Comparison of ENCODE assay signal across 8 cellular contexts in genomic region chr1:1069061-1069710, GRCh38. TPM values are rescaled to one million over a fixed set of nuclear protein-coding genes. Genes with fewer than 3 reads are reported as not detected.
DNase-seq lines count a peak whose midpoint lies in the region; ATAC-seq and TF ChIP-seq lines count a peak whose summit lies in the region.

No MANE protein-coding gene starts in this region.

- DNase-seq in CD14-positive monocyte (ENCODE audit: low spot score) (peak; percentile 75), LNCaP clone FGC (ENCODE audit: low read depth) (peak; percentile 83), T-cell (peak; percentile 76 to 93 (median 88)), adipocyte (ENCODE audit: low read depth) (peak; percentile 58), right cardiac atrium (peak; percentile 69 to 88 (median 86)), retinal pigment epithelial cell (ENCODE audit: low read depth) (no peak)

- H3K4me3 Mint-ChIP-seq in CD14-positive monocyte (peak overlapping the region; percentile 70 to 79), T-cell (peak overlapping the region; percentile 68 to 80 (median 74))

- H3K27me3 Mint-ChIP-seq in CD14-positive monocyte (ENCODE audit: low read depth in 3 of 3) (peaks cover 21 to 56% (median 32%) of the 10 kb centered on the region in 3 donors), T-cell (peaks cover 0 to 8% of the 10 kb centered on the region in 2 donors)

- H3K27me3 ChIP-seq in adipocyte (replicated peaks; ENCODE audit: control insufficient read depth, insufficient read depth, low read length), result peaks cover 18% of the 10 kb centered on the region
- no peaks in the 10 kb centered on the region for H3K27me3 ChIP-seq in right cardiac atrium (ENCODE audit: control insufficient read depth, insufficient read depth)

- H3K4me1 ChIP-seq in adipocyte (ENCODE audit: control insufficient read depth, insufficient read depth, low read length) (no peaks in the 10 kb centered on the region), right cardiac atrium (ENCODE audit: control insufficient read depth, insufficient read depth, low read length) (no peaks in the 10 kb centered on the region)

- H3K9me3 ChIP-seq in adipocyte (ENCODE audit: control insufficient read depth, low read length) (no peaks in the 10 kb centered on the region), right cardiac atrium (ENCODE audit: control insufficient read depth, low read length) (no peaks in the 10 kb centered on the region)

- H3K27ac ChIP-seq in right cardiac atrium (ENCODE audit: low read length), result no peak overlapping the region

- CTCF ChIA-PET in T-cell (lab: Charles Lee), result no interaction called here

- ATAC-seq in GM19351 (IDR thresholded peaks at IDR 0.05; ENCODE audit: unreplicated experiment) (peak; percentile 57), T-cell (replicated peaks in 1 of 4) (peak; percentile 66 to 76 (median 71)), right cardiac atrium (peak; percentile 60 to 68), HG03159 (IDR thresholded peaks at IDR 0.05; ENCODE audit: unreplicated experiment) (no peak)

- H3K36me3 ChIP-seq in adipocyte (ENCODE audit: control insufficient read depth, insufficient read depth, low read length, severe bottlenecking), result no peaks in the 10 kb centered on the region

- H3K36me3 Mint-ChIP-seq in CD14-positive monocyte (no peaks in the 10 kb centered on the region), T-cell (no peaks in the 10 kb centered on the region)

- H3K9ac ChIP-seq in adipocyte (ENCODE audit: low read length), result no peak overlapping the region

- 4% methylated on average over 75 of the region's 75 CpGs for WGBS in right cardiac atrium

- H3K9me3 Mint-ChIP-seq in CD14-positive monocyte (peaks cover 0 to 4% (median 0%) of the 10 kb centered on the region in 7 donors), T-cell (no peaks in the 10 kb centered on the region)

- TF ChIP-seq CTCF in CD14-positive monocyte (IDR thresholded peaks at IDR 0.05) (no peak), LNCaP clone FGC (IDR thresholded peaks at IDR 0.05; ENCODE audit: control insufficient read depth, extremely low read depth, insufficient read depth) (no peak), retinal pigment epithelial cell (conservative IDR thresholded peaks at IDR 0.05; ENCODE audit: low read depth, low read length) (no peak)

- H3K4me3 ChIP-seq in LNCaP clone FGC (ENCODE audit: low read depth, low read length) (peak overlapping the region; percentile 83), adipocyte (ENCODE audit: low read length) (peak overlapping the region; percentile 59), right cardiac atrium (ENCODE audit: low read length) (peak overlapping the region; percentile 32), retinal pigment epithelial cell (ENCODE audit: low read length) (peak overlapping the region; percentile 78)

- H3K4me1 Mint-ChIP-seq in CD14-positive monocyte, result peaks cover 7% of the 10 kb centered on the region
- peaks cover 0 to 13% (median 13%) of the 10 kb centered on the region in 3 donors for H3K4me1 Mint-ChIP-seq in T-cell

- POLR2A ChIA-PET in T-cell (lab: Charles Lee), result no interaction called here

- intact Hi-C loops in CD14-positive monocyte (cut with micrococcal nuclease) (loop anchor here in 1 of 2 donors (5.0 to 10.0 kb wide), 2 partner anchors 37 to 84 kb away; partner anchors contain the start of gene PERM1), right cardiac atrium (cut with DNase I) (no loop called here)

- H3K27ac Mint-ChIP-seq in CD14-positive monocyte, result peak overlapping the region in 1 of 7 donors; percentile 79
- peak overlapping the region in 1 of 2 donors; percentile 61 for H3K27ac Mint-ChIP-seq in T-cell

RNA-seq across cellular contexts. Expression of gene RNF223, which starts 4.9 kb away (rescaled TPM):
- polyA plus RNA-seq in CD14-positive monocyte (not detected), right cardiac atrium (not detected)
- total RNA-seq in T-cell (not detected), right cardiac atrium (not detected)

RNA-seq across cellular contexts. Expression of gene C1orf159, which starts 46.7 kb away (rescaled TPM):
- polyA plus RNA-seq in CD14-positive monocyte (1 to 10 TPM; 3.0 to 3.3 TPM), right cardiac atrium (6.8 TPM)
- total RNA-seq in T-cell (10 to 100 TPM; 20.4 to 37.7 (median 22.5) TPM), right cardiac atrium (1 to 10 TPM; 4.9 to 5.6 (median 5.4) TPM)

RNA-seq across cellular contexts. Expression of gene AGRN, which starts 49.3 kb away (rescaled TPM):
- polyA plus RNA-seq in CD14-positive monocyte, result under 1 TPM; 0.06 to 0.43 TPM
- total RNA-seq in T-cell, result 10 to 100 TPM in 2 of 5 donors, 1 to 10 TPM in 3; 6.0 to 16.3 (median 9.9) TPM
- 10 to 100 TPM; 17.1 to 26.4 (median 21.4) TPM for total RNA-seq in right cardiac atrium
- polyA plus RNA-seq in right cardiac atrium, result 12.0 TPM

RNA-seq across cellular contexts. Expression of gene ISG15, which starts 55.9 kb away (rescaled TPM):
- polyA plus RNA-seq in CD14-positive monocyte (100 to 1,000 TPM; 128 to 241 TPM), right cardiac atrium (65.5 TPM)
- total RNA-seq in T-cell (10 to 100 TPM; 29.1 to 69.8 (median 48.5) TPM), right cardiac atrium (10 to 100 TPM; 16.1 to 36.4 (median 21.6) TPM)

Comparison
In these comparisons a context has a peak if more than half of its experiments do, and no peak if none do; other contexts are left out.
1. H3K4me3 ChIP-seq: peak in every context shown above with its lines; median percentile 83 in LNCaP clone FGC; 78 in retinal pigment epithelial cell; 59 in adipocyte; 32 in right cardiac atrium.